ENCODE assay signal across 1 cellular context in genomic region chr12:54232790-54233189, GRCh38.
TF ChIP-seq lines count a peak whose summit lies in the region.

No MANE protein-coding gene starts in this region.

TF ChIP-seq in GM23338, 12 proteins besides CTCF, POLR2A, EP300 and RAD21 (continued from another document):
- no peak for TF ChIP-seq ZNF462 (CRISPR knock-in tag; IDR thresholded peaks at IDR 0.05)
- no peak for TF ChIP-seq POLR2AphosphoS5 (IDR thresholded peaks at IDR 0.05; ENCODE audit: low read depth)
- TF ChIP-seq STAT1 (IDR thresholded peaks at IDR 0.05; ENCODE audit: unreplicated experiment): no peak
- TF ChIP-seq ZNF331 (CRISPR knock-in tag; IDR thresholded peaks at IDR 0.05; ENCODE audit: low read depth): no peak
- TF ChIP-seq NANOG (IDR thresholded peaks at IDR 0.05; ENCODE audit: borderline replicate concordance): no peak
- TF ChIP-seq REST (IDR thresholded peaks at IDR 0.05; ENCODE audit: unreplicated experiment): no peak
